17 cellular contexts compared by ENCODE assay signal in genomic region chr7:40840990-40841389, GRCh38.
DNase-seq lines count a peak whose midpoint lies in the region; ATAC-seq, FAIRE-seq and TF ChIP-seq lines count a peak whose summit lies in the region.
"Had no signal": no experiment of that assay in that cellular context is flagged by ENCODE, and none has a peak within 500 bp of the region (broad histone marks: within the 10 kb centered on the region; RNA-seq: fewer than 3 reads in every experiment).

No MANE protein-coding gene starts in this region.

- BruUV-seq in IMR-90 (replicated peaks; lab: Mats Ljungman, UMichigan) (no TSS peak), K562 (replicated peaks; lab: Mats Ljungman, UMichigan) (no TSS peak)

- H2AFZ ChIP-seq in IMR-90 (replicated peaks; ENCODE audit: low read length, poor library complexity) (no peak overlapping the region), K562 (ENCODE audit: low read depth, low read length) (no peak overlapping the region)

- peaks cover 3% of the 10 kb centered on the region; the same call in 2 of the 3 replicates for H3K9me3 ChIP-seq in A549
- H3K9me3 ChIP-seq in IMR-90 (ENCODE audit: control insufficient read depth, insufficient read depth, low read length): peaks cover 6% of the 10 kb centered on the region; the same call in 1 of the 2 replicates
- H3K9me3 ChIP-seq in K562 (replicated peaks; ENCODE audit: control insufficient read depth, insufficient read depth, low read depth, low read length): no peaks in the 10 kb centered on the region
- peaks cover 0 to 13% of the 10 kb centered on the region in 2 donors for H3K9me3 ChIP-seq in right atrium auricular region
- H3K9me3 ChIP-seq: HAP-1 had no signal

- no peak overlapping the region for H2BK5ac ChIP-seq in IMR-90 (ENCODE audit: low read depth, low read length, poor library complexity, severe bottlenecking)

- H3K27ac ChIP-seq in A549 (no peak overlapping the region), IMR-90 (ENCODE audit: insufficient read depth, low read length) (no peak overlapping the region), K562 (ENCODE audit: extremely low read depth, low read depth, low read length) (no peak overlapping the region), right atrium auricular region (no peak overlapping the region)
- H3K27ac ChIP-seq: BLaER1 treated with 17β-estradiol and CSF1 and Interleukin-3, amounts not matched to agents 10 nM and 100 nM had no signal

- H3K4ac ChIP-seq in IMR-90 (ENCODE audit: low read depth, low read length): no peak overlapping the region

- no peak overlapping the region for H3K4me2 ChIP-seq in A549
- H3K4me2 ChIP-seq in IMR-90 (ENCODE audit: low read depth, low read length): no peak overlapping the region
- H3K4me2 ChIP-seq in K562 (ENCODE audit: insufficient read depth, low read length): no peak overlapping the region
- H3K4me2 ChIP-seq: BLaER1 treated with 17β-estradiol and CSF1 and Interleukin-3, amounts not matched to agents 10 nM and 100 nM had no signal

- H3K4me1 ChIP-seq in A549: no peaks in the 10 kb centered on the region
- H3K4me1 ChIP-seq in IMR-90 (ENCODE audit: control insufficient read depth, insufficient read depth, low read length): peaks cover 5% of the 10 kb centered on the region; the same call in 1 of the 2 replicates
- no peaks in the 10 kb centered on the region for H3K4me1 ChIP-seq in K562 (replicated peaks in 1 of 2; ENCODE audit: control insufficient read depth in 2 of 2, insufficient read depth in 2 of 2, low read length in 2 of 2)
- H3K4me1 ChIP-seq in right atrium auricular region: no peaks in the 10 kb centered on the region
- H3K4me1 ChIP-seq: HAP-1 had no signal

- no peak for TF ChIP-seq CTCF in A549 (IDR thresholded peaks at IDR 0.05)
- TF ChIP-seq CTCF in IMR-90 (conservative IDR thresholded peaks at IDR 0.05; ENCODE audit: low read depth, low read length): no peak
- TF ChIP-seq CTCF in K562 (IDR thresholded peaks at IDR 0.05 in 2 of 3, conservative IDR thresholded peaks at IDR 0.05 in 1 of 3; ENCODE audit: insufficient read depth in 2 of 3, low read depth in 1 of 3, low read length in 3 of 3): no peak
- no peak for TF ChIP-seq CTCF in endothelial cell (IDR thresholded peaks at IDR 0.05; ENCODE audit: unreplicated experiment)
- no peak for TF ChIP-seq CTCF in right atrium auricular region (IDR thresholded peaks at IDR 0.05)

- TF ChIP-seq RAD21 in A549 (conservative IDR thresholded peaks at IDR 0.05 in 1 of 2, IDR thresholded peaks at IDR 0.05 in 1 of 2) (no peak), IMR-90 (IDR thresholded peaks at IDR 0.05; ENCODE audit: low read length) (no peak), K562 (CRISPR knock-in tag; conservative IDR thresholded peaks at IDR 0.05 in 1 of 2, IDR thresholded peaks at IDR 0.05 in 1 of 2) (no peak)

- no peak overlapping the region for H3K4me3 ChIP-seq in A549
- no peak overlapping the region for H3K4me3 ChIP-seq in IMR-90 (ENCODE audit: insufficient read depth, low read depth, low read length)
- no peak overlapping the region for H3K4me3 ChIP-seq in K562
- H3K4me3 ChIP-seq in right atrium auricular region: no peak overlapping the region
- H3K4me3 ChIP-seq: BLaER1 treated with 17β-estradiol and CSF1 and Interleukin-3, amounts not matched to agents 10 nM and 100 nM; GM12878; HAP-1 had no signal

- H3K9me3 Mint-ChIP-seq in endothelial cell (ENCODE audit: unreplicated experiment): peaks cover 4% of the 10 kb centered on the region

- no peak overlapping the region for H4K8ac ChIP-seq in IMR-90 (ENCODE audit: low read depth in 2 of 2, low read length in 2 of 2)

- TF ChIP-seq EP300 in A549 (IDR thresholded peaks at IDR 0.05) (no peak), K562 (IDR thresholded peaks at IDR 0.05; ENCODE audit: low read length) (no peak)

- H3K27me3 ChIP-seq in IMR-90 (ENCODE audit: control insufficient read depth, insufficient read depth, low read length) (no peaks in the 10 kb centered on the region), K562 (ENCODE audit: control insufficient read depth in 2 of 2, insufficient read depth in 2 of 2, low read length in 2 of 2) (no peaks in the 10 kb centered on the region), right atrium auricular region (no peaks in the 10 kb centered on the region)
- H3K27me3 ChIP-seq: BLaER1 treated with 17β-estradiol and CSF1 and Interleukin-3, amounts not matched to agents 10 nM and 100 nM had no signal

- H3K79me1 ChIP-seq in IMR-90 (ENCODE audit: low read depth in 1 of 2, low read length in 2 of 2): no peaks in the 10 kb centered on the region

- CTCF ChIA-PET in A549 (lab: Yijun Ruan, JAX): no interaction called here
- CTCF ChIA-PET in IMR-90 (lab: Yijun Ruan, JAX): no interaction called here
- CTCF ChIA-PET in K562 (lab: Yijun Ruan, JAX; ENCODE audit: low intra/inter-chr PET ratio): no interaction called here

- peaks cover 8% of the 10 kb centered on the region for H3K36me3 Mint-ChIP-seq in endothelial cell (ENCODE audit: low read depth, unreplicated experiment)
- H3K36me3 Mint-ChIP-seq: CD8-positive, alpha-beta T cell had no signal

- H2AK5ac ChIP-seq in IMR-90 (ENCODE audit: low read depth, low read length): no peak overlapping the region

- 0 out of 2 replicates have a peak, but pooled peaks cover 3% of the 10 kb centered on the region for H3K9me1 ChIP-seq in IMR-90 (ENCODE audit: insufficient read depth, low read length)
- H3K9me1 ChIP-seq in K562 (ENCODE audit: control insufficient read depth, insufficient read depth, low read length): no peaks in the 10 kb centered on the region

- ATAC-seq in A549 (no peak), IMR-90 (ENCODE audit: low read depth) (no peak), K562 (no peak)
- ATAC-seq: CD8-positive, alpha-beta T cell; GM12878 had no signal

- H2BK15ac ChIP-seq in IMR-90 (ENCODE audit: low read depth, low read length): no peak overlapping the region

- no peak overlapping the region for H3K56ac ChIP-seq in IMR-90 (ENCODE audit: extremely low read depth, insufficient read depth, low read length)

- no peaks in the 10 kb centered on the region for H3K79me2 ChIP-seq in K562 (ENCODE audit: control insufficient read depth, insufficient read depth, low read length)

- no peak overlapping the region for H4K5ac ChIP-seq in IMR-90 (ENCODE audit: low read depth, low read length)

- H4K91ac ChIP-seq in IMR-90 (ENCODE audit: insufficient read depth, low read depth, low read length): no peak overlapping the region

- no peaks in the 10 kb centered on the region for H3K27me3 Mint-ChIP-seq in endothelial cell (ENCODE audit: unreplicated experiment)
- H3K27me3 Mint-ChIP-seq: B cell had no signal

- no peak overlapping the region for H3K23ac ChIP-seq in IMR-90 (ENCODE audit: low read depth, low read length)

- H3K18ac ChIP-seq in IMR-90 (ENCODE audit: low read depth, low read length): no peak overlapping the region

- H3K14ac ChIP-seq in IMR-90 (replicated peaks; ENCODE audit: low read depth, low read length): no peak overlapping the region

- H3K27ac Mint-ChIP-seq in endothelial cell (ENCODE audit: unreplicated experiment): no peak overlapping the region
- H3K27ac Mint-ChIP-seq: B cell; CD8-positive, alpha-beta T cell had no signal

- H3K9ac ChIP-seq in IMR-90 (ENCODE audit: low read depth, low read length) (no peak overlapping the region), K562 (ENCODE audit: insufficient read depth in 1 of 2, low read depth in 2 of 2, low read length in 2 of 2) (no peak overlapping the region)
- H3K9ac ChIP-seq: BLaER1 treated with 17β-estradiol and CSF1 and Interleukin-3, amounts not matched to agents 10 nM and 100 nM had no signal

- H2BK120ac ChIP-seq in IMR-90 (ENCODE audit: low read depth, low read length): no peak overlapping the region

- in situ Hi-C loops in IMR-90 (cut with MboI; ENCODE audit: low sequenced_read_pairs) (no loop called here), K562 (cut with MboI) (no loop called here)

- FAIRE-seq in A549 (lab: Jason Lieb, UNC): no peak
- no peak for FAIRE-seq in K562 (lab: Jason Lieb, UNC)
- FAIRE-seq in frontal cortex (lab: Jason Lieb, UNC): peak; percentile 31
- FAIRE-seq: GM12878, GM19239, H1 had no signal

- intact Hi-C loops in IMR-90 (cut with micrococcal nuclease) (no loop called here), K562 (cut with micrococcal nuclease) (no loop called here)

- H2AK9ac ChIP-seq in IMR-90 (replicated peaks; ENCODE audit: low read depth, low read length, poor library complexity): no peak overlapping the region

- H4K20me1 ChIP-seq in IMR-90 (ENCODE audit: insufficient read depth, low read length) (no peaks in the 10 kb centered on the region), K562 (replicated peaks; ENCODE audit: control insufficient read depth, insufficient read depth, low read length) (no peaks in the 10 kb centered on the region)
- H4K20me1 ChIP-seq: BLaER1 treated with 17β-estradiol and CSF1 and Interleukin-3, amounts not matched to agents 10 nM and 100 nM had no signal

- dilution Hi-C loops in IMR-90 (cut with HindIII; ENCODE audit: low sequenced_read_pairs, unreplicated experiment): no loop called here

- H3K4me3 Mint-ChIP-seq in endothelial cell (ENCODE audit: unreplicated experiment): no peak overlapping the region
- H3K4me3 Mint-ChIP-seq: B cell; CD8-positive, alpha-beta T cell had no signal

- H3K4me1 Mint-ChIP-seq in endothelial cell (ENCODE audit: unreplicated experiment): no peaks in the 10 kb centered on the region

- H3K36me3 ChIP-seq in IMR-90 (ENCODE audit: control insufficient read depth, insufficient read depth, low read length): no peaks in the 10 kb centered on the region
- H3K36me3 ChIP-seq in K562 (ENCODE audit: control insufficient read depth, insufficient read depth, low read length): no peaks in the 10 kb centered on the region
- no peaks in the 10 kb centered on the region for H3K36me3 ChIP-seq in right atrium auricular region
- H3K36me3 ChIP-seq: BLaER1 treated with 17β-estradiol and CSF1 and Interleukin-3, amounts not matched to agents 10 nM and 100 nM; HAP-1 had no signal

- TF ChIP-seq POLR2A in A549 (IDR thresholded peaks at IDR 0.05; ENCODE audit: low read length): no peak
- TF ChIP-seq POLR2A in IMR-90 (IDR thresholded peaks at IDR 0.05; ENCODE audit: low read depth, low read length): no peak
- TF ChIP-seq POLR2A in K562 (conservative IDR thresholded peaks at IDR 0.05): no peak

- no peak for DNase-seq in A549 (ENCODE audit: low read depth in 1 of 2, low spot score in 1 of 2)
- no peak for DNase-seq in IMR-90
- no peak for DNase-seq in K562 (ENCODE audit: extremely low read depth in 1 of 4, low spot score in 3 of 4)
- DNase-seq in frontal cortex (ENCODE audit: low spot score in 2 of 2): no peak
- DNase-seq in NCI-H187 (lab: John Stamatoyannopoulos, UW): no peak
- no peak for DNase-seq in endothelial cell (ENCODE audit: low spot score)
- no peak for DNase-seq in NCI-H1436 (lab: John Stamatoyannopoulos, UW)
- DNase-seq in right atrium auricular region (ENCODE audit: low spot score): no peak
- DNase-seq: 8988T; Calu3; CD8-positive, alpha-beta T cell had no signal

- POLR2A ChIA-PET in A549 (lab: Yijun Ruan, JAX): no interaction called here
- POLR2A ChIA-PET in IMR-90 (lab: Charles Lee; ENCODE audit: unreplicated experiment): no interaction called here
- POLR2A ChIA-PET in K562 (lab: Yijun Ruan, JAX): no interaction called here

- no peak overlapping the region for H2BK20ac ChIP-seq in IMR-90 (ENCODE audit: low read depth, low read length)

TF ChIP-seq in A549, 52 proteins besides CTCF, POLR2A, EP300 and RAD21 (continues in another document):
- no peak for TF ChIP-seq EHF (CRISPR knock-in tag; IDR thresholded peaks at IDR 0.05)

TF ChIP-seq in K562, 482 proteins besides CTCF, POLR2A, EP300 and RAD21 (continues in another document):
- TF ChIP-seq POLR2B (IDR thresholded peaks at IDR 0.05; ENCODE audit: low read depth, partially characterized antibody): no peak

Comparison
In these comparisons a context has a peak if more than half of its experiments do, and no peak if none do; other contexts are left out.
1. Of the 35 proteins assayed by ChIP-seq in both K562 and A549: peak only in K562: none; only in A549: MAFK; in both: none; in neither: 34.